1 cellular context compared by ENCODE assay signal in the genomic region with DNA sequence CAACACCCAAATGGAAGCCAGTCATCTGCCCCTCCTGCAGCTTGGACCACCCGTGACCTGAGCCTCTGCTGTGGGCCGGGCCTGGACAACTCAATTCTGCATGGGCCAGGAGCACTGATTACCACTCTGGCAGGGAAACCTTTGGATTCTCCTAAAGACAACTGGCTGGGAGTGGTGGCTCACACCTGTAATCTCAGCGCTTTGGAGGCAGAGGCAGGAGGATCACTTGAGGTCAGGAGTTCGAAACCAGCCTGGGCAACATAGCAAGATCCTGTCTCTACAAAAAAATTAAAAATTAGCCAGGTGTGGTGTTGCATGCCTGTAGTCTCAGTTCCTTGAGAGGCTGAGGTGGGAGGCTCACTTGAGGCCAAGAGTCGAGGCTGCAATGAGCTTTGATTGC.
TF ChIP-seq lines count a peak whose summit lies in the region.

No MANE protein-coding gene starts in this region.

TF ChIP-seq in K562, 482 proteins besides CTCF, POLR2A, EP300 and RAD21:
- TF ChIP-seq CREM (IDR thresholded peaks at IDR 0.05; ENCODE audit: low read depth), result no peak
- TF ChIP-seq ZNF121 (CRISPR knock-in tag; conservative IDR thresholded peaks at IDR 0.05), result peak; percentile 54; the same call in 1 of the 2 replicates
